In the genomic region with DNA sequence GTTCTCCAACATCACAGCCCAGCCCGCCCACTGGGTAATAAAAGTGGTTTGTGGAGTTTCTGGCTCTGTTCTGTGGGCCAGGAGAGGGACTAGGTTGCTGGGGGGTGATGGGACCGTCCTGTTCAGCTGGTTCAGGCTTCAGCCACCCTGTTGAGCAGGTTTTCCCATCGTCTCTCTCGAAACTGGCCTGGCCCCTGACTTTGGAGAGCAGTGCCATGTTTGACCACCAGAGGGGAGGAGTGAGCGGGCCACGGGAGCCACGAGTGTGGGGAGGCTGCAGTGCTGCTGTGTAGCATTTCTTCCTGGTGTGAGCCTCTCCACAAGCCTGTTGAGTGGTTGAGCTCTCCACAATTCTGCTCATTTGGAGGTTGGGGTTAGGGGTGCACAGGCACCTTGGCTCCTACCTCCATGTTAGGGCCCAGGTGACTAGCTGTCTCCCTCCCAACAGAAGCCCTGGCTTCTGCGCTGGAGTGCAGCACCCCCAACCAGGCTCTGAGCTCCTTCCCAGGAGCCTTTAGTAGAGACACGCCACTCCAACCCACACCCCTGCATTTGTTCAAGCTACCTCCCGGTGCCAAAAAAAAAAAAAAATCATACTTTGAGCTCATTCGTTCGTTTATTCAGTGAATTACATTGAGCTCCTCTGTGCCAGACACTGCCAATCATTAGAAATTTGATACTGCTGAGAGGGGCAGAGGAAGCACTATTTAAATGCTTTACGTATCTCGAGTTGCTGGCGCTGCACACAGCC, we compare ENCODE assay signal across 8 cellular contexts. TPM values are rescaled to one million over a fixed set of nuclear protein-coding genes. Genes with fewer than 3 reads are reported as not detected.
DNase-seq lines count a peak whose midpoint lies in the region; ATAC-seq and TF ChIP-seq lines count a peak whose summit lies in the region.

No MANE protein-coding gene starts in this region.

- H3K14ac ChIP-seq in mesenchymal stem cell (ENCODE audit: low read length in 2 of 2) = no peak overlapping the region

- no peak overlapping the region for H2BK5ac ChIP-seq in mesenchymal stem cell (ENCODE audit: low read depth, low read length, poor library complexity, severe bottlenecking)

- no peaks in the 10 kb centered on the region for H3K36me3 Mint-ChIP-seq in activated CD4-positive, alpha-beta memory T cell treated with anti-CD3 and anti-CD28 coated beads, Interleukin-2, amount 10 ng/mL, durations not matched to agents 7 days and 5 days (ENCODE audit: low read depth)

- H3K4me1 Mint-ChIP-seq in activated CD4-positive, alpha-beta memory T cell treated with anti-CD3 and anti-CD28 coated beads, Interleukin-2, amount 10 ng/mL, durations not matched to agents 7 days and 5 days = peaks cover 18% of the 10 kb centered on the region

- no peak overlapping the region for H3K23ac ChIP-seq in mesenchymal stem cell (ENCODE audit: low read length in 2 of 2)

- H3K4me3 ChIP-seq in mesenchymal stem cell (ENCODE audit: insufficient read depth in 1 of 2, low read depth in 1 of 2, low read length in 2 of 2) = no peak overlapping the region

- H4K8ac ChIP-seq in mesenchymal stem cell (ENCODE audit: low read length) = peak overlapping the region; percentile 89

- H2AFZ ChIP-seq in mesenchymal stem cell (ENCODE audit: low read depth, low read length) = peak overlapping the region; percentile 29

- peaks cover 0 to 46% of the 10 kb centered on the region in 2 experiments for H3K27me3 ChIP-seq in mesenchymal stem cell (ENCODE audit: control insufficient read depth in 1 of 2, insufficient read depth in 1 of 2, low read length in 2 of 2)

- no peak overlapping the region for H3K4me3 Mint-ChIP-seq in activated CD4-positive, alpha-beta memory T cell treated with anti-CD3 and anti-CD28 coated beads, Interleukin-2, amount 10 ng/mL, durations not matched to agents 7 days and 5 days

- no peak overlapping the region for H3K9ac ChIP-seq in mesenchymal stem cell (ENCODE audit: low read length)

- H3K9me3 ChIP-seq in mesenchymal stem cell (ENCODE audit: control insufficient read depth, low read length) = no peaks in the 10 kb centered on the region

- H3K27me3 Mint-ChIP-seq in activated CD4-positive, alpha-beta memory T cell treated with anti-CD3 and anti-CD28 coated beads, Interleukin-2, amount 10 ng/mL, durations not matched to agents 7 days and 5 days = no peaks in the 10 kb centered on the region

- peak; percentile 59 for DNase-seq in NCI-H774 (lab: John Stamatoyannopoulos, UW)
- DNase-seq in activated CD4-positive, alpha-beta memory T cell treated with anti-CD3 and anti-CD28 coated beads, Interleukin-2, amount 10 ng/mL, durations not matched to agents 7 days and 5 days = peak; percentile 84
- DNase-seq in effector CD4-positive, alpha-beta T cell = peak; percentile 73
- peak; percentile 71 for DNase-seq in mesenchymal stem cell
- DNase-seq in stimulated activated CD8-positive, alpha-beta memory T cell treated with anti-CD3 and anti-CD28 coated beads, Interleukin-15, amount 100 ng/mL, for 4 hours (ENCODE audit: low read depth in 2 of 2) = peak; percentile 50 to 51

- H2AK5ac ChIP-seq in mesenchymal stem cell (ENCODE audit: low read length, severe bottlenecking) = no peak overlapping the region

- H3K27ac ChIP-seq in mesenchymal stem cell (ENCODE audit: low read length, poor library complexity, severe bottlenecking) = no peak overlapping the region

- CTCF ChIA-PET in activated CD4-positive, alpha-beta memory T cell treated with anti-CD3 and anti-CD28 coated beads, Interleukin-2, amount 10 ng/mL, durations not matched to agents 7 days and 5 days (lab: Charles Lee) = interaction anchor here (0.5 to 9.9 kb wide), 36 partner anchors 8 to 1853 kb away, joined by 3 to 216 read pairs (median 4); a partner anchor contains a TSS

- no peak overlapping the region for H2BK12ac ChIP-seq in mesenchymal stem cell (ENCODE audit: low read length in 2 of 2)

- no peak overlapping the region for H2BK120ac ChIP-seq in mesenchymal stem cell (ENCODE audit: low read depth, low read length)

- POLR2A ChIA-PET in activated CD4-positive, alpha-beta memory T cell treated with anti-CD3 and anti-CD28 coated beads, Interleukin-2, amount 10 ng/mL, durations not matched to agents 7 days and 5 days (lab: Charles Lee) = interaction anchor here (0.6 to 3.8 kb wide), 11 partner anchors 10 to 335 kb away, joined by 3 to 51 read pairs (median 4); a partner anchor contains a TSS

- peaks cover 7% of the 10 kb centered on the region for H3K4me1 ChIP-seq in mesenchymal stem cell (ENCODE audit: control insufficient read depth, insufficient read depth, low read depth, low read length)

- peak; percentile 67 for ATAC-seq in HG03135 (IDR thresholded peaks at IDR 0.05; ENCODE audit: unreplicated experiment)
- ATAC-seq in HG03571 (IDR thresholded peaks at IDR 0.05; ENCODE audit: unreplicated experiment) = no peak

- no peak overlapping the region for H4K91ac ChIP-seq in mesenchymal stem cell (ENCODE audit: low read length)

- WGBS in mesenchymal stem cell = 44% methylated on average over 15 of the region's 15 CpGs

- peak overlapping the region in 1 of 2 experiments; percentile 17 for H3K4ac ChIP-seq in mesenchymal stem cell (ENCODE audit: low read depth in 1 of 2, low read length in 2 of 2)

- peak; percentile 99 for TF ChIP-seq CTCF in GM12872 (IDR thresholded peaks at IDR 0.05; ENCODE audit: insufficient read depth, low read depth, low read length)

- no peak overlapping the region for H2BK15ac ChIP-seq in mesenchymal stem cell (ENCODE audit: low read depth, poor library complexity, severe bottlenecking)

- H3K36me3 ChIP-seq in mesenchymal stem cell (ENCODE audit: control insufficient read depth in 1 of 2, insufficient read depth in 2 of 2, low read depth in 1 of 2, low read length in 2 of 2) = peaks cover 0 to 39% of the 10 kb centered on the region in 2 experiments

- no peak overlapping the region for H3K27ac Mint-ChIP-seq in activated CD4-positive, alpha-beta memory T cell treated with anti-CD3 and anti-CD28 coated beads, Interleukin-2, amount 10 ng/mL, durations not matched to agents 7 days and 5 days

- H3K18ac ChIP-seq in mesenchymal stem cell (ENCODE audit: low read depth in 1 of 2, low read length in 2 of 2) = no peak overlapping the region

- no peaks in the 10 kb centered on the region for H3K79me1 ChIP-seq in mesenchymal stem cell (replicated peaks; ENCODE audit: low read length, poor library complexity, severe bottlenecking)

- no peak overlapping the region for H3K4me2 ChIP-seq in mesenchymal stem cell (ENCODE audit: low read length, poor library complexity, severe bottlenecking)

- no peaks in the 10 kb centered on the region for H3K9me3 Mint-ChIP-seq in activated CD4-positive, alpha-beta memory T cell treated with anti-CD3 and anti-CD28 coated beads, Interleukin-2, amount 10 ng/mL, durations not matched to agents 7 days and 5 days

RNA-seq across cellular contexts. Expression of a gene that starts 13.9 kb away (rescaled TPM):
- total RNA-seq in activated CD4-positive, alpha-beta memory T cell treated with anti-CD3 and anti-CD28 coated beads, Interleukin-2, amount 10 ng/mL, durations not matched to agents 7 days and 5 days = 1 to 10 TPM; 4.9 to 5.1 TPM
- 2.3 TPM for polyA plus RNA-seq in mesenchymal stem cell (2013, experiment 1 of 2)
- polyA plus RNA-seq in mesenchymal stem cell (2013, experiment 2 of 2) = 1.7 TPM

RNA-seq across cellular contexts. Expression of a gene that starts 16.3 kb away (rescaled TPM):
- total RNA-seq in activated CD4-positive, alpha-beta memory T cell treated with anti-CD3 and anti-CD28 coated beads, Interleukin-2, amount 10 ng/mL, durations not matched to agents 7 days and 5 days = not detected
- polyA plus RNA-seq in mesenchymal stem cell (2013, experiment 1 of 2) = 0.06 TPM
- polyA plus RNA-seq in mesenchymal stem cell (2013, experiment 2 of 2) = 0.04 TPM

RNA-seq across cellular contexts. Expression of a gene that starts 29.3 kb away (rescaled TPM):
- total RNA-seq in activated CD4-positive, alpha-beta memory T cell treated with anti-CD3 and anti-CD28 coated beads, Interleukin-2, amount 10 ng/mL, durations not matched to agents 7 days and 5 days = not detected
- not detected for polyA plus RNA-seq in mesenchymal stem cell (2013, experiment 1 of 2)
- not detected for polyA plus RNA-seq in mesenchymal stem cell (2013, experiment 2 of 2)

RNA-seq across cellular contexts. Expression of a gene that starts 36.5 kb away (rescaled TPM):
- total RNA-seq in activated CD4-positive, alpha-beta memory T cell treated with anti-CD3 and anti-CD28 coated beads, Interleukin-2, amount 10 ng/mL, durations not matched to agents 7 days and 5 days = 10 to 100 TPM; 16.3 to 17.1 TPM
- 30.6 TPM for polyA plus RNA-seq in mesenchymal stem cell (2013, experiment 1 of 2)
- 29.8 TPM for polyA plus RNA-seq in mesenchymal stem cell (2013, experiment 2 of 2)

RNA-seq across cellular contexts. Expression of a gene that starts 50.5 kb away (rescaled TPM):
- 10 to 100 TPM; 35.8 to 37.8 TPM for total RNA-seq in activated CD4-positive, alpha-beta memory T cell treated with anti-CD3 and anti-CD28 coated beads, Interleukin-2, amount 10 ng/mL, durations not matched to agents 7 days and 5 days
- polyA plus RNA-seq in mesenchymal stem cell (2013, experiment 1 of 2) = 36.9 TPM
- polyA plus RNA-seq in mesenchymal stem cell (2013, experiment 2 of 2) = 39.3 TPM
